Comparison of ENCODE assay signal across 22 cellular contexts in genomic region chr16:87266846-87267245, GRCh38. TPM values are rescaled to one million over a fixed set of nuclear protein-coding genes. Genes with fewer than 3 reads are reported as not detected.
DNase-seq lines count a peak whose midpoint lies in the region; ATAC-seq and TF ChIP-seq lines count a peak whose summit lies in the region.
"Had no signal": no experiment of that assay in that cellular context is flagged by ENCODE, and none has a peak within 500 bp of the region (broad histone marks: within the 10 kb centered on the region; RNA-seq: fewer than 3 reads in every experiment).

No MANE protein-coding gene starts in this region.

- no peak overlapping the region for H2BK15ac ChIP-seq in mesendoderm (replicated peaks; ENCODE audit: low read depth)

- no peaks in the 10 kb centered on the region for H3K27me3 ChIP-seq in WERI-Rb-1 (ENCODE audit: insufficient read depth, low read depth, severe bottlenecking)
- no peaks in the 10 kb centered on the region for H3K27me3 ChIP-seq in mesendoderm (ENCODE audit: insufficient read depth, low read length, poor library complexity)

- H2BK5ac ChIP-seq in mesendoderm (ENCODE audit: low read length) = no peak overlapping the region

- WGBS in mesendoderm (ENCODE audit: extremely low coverage, insufficient coverage, low lambda C conversion rate) = no CpG with 5 or more reads among the region's 4 CpGs

- no peaks in the 10 kb centered on the region for H3K79me1 ChIP-seq in mesendoderm (ENCODE audit: low read length)

- no peak overlapping the region for H3K4ac ChIP-seq in mesendoderm (ENCODE audit: low read depth, low read length)

- H3K23ac ChIP-seq in mesendoderm (ENCODE audit: low read length) = no peak overlapping the region

- DNase-seq in left ventricle myocardium superior = no peak
- DNase-seq in Right ventricle myocardium superior = no peak
- peak; percentile 31 for DNase-seq in WERI-Rb-1
- peak; percentile 17 for DNase-seq in mesendoderm
- DNase-seq: CD8-positive, alpha-beta memory T cell; DMS 273 treated with DMSO at 0.1 percent for 48 hours; DMS79; EL; GF-D8; MM.1S; NCI-H2029; NCI-H446; NCI-H524 treated with DMSO at 0.1 percent for 48 hours; NCI-H774; PC-9; SW 1271 had no signal

- no peaks in the 10 kb centered on the region for H3K4me1 ChIP-seq in mesendoderm (ENCODE audit: control insufficient read depth, low read depth, low read length)

- peak; percentile 52 for ATAC-seq in left ventricle myocardium superior
- no peak for ATAC-seq in Right ventricle myocardium superior (ENCODE audit: poor library complexity)
- no peak for ATAC-seq in HG03342 (IDR thresholded peaks at IDR 0.05; ENCODE audit: unreplicated experiment)
- no peak for ATAC-seq in GM21619 (IDR thresholded peaks at IDR 0.05; ENCODE audit: unreplicated experiment)
- ATAC-seq in GM21360 (IDR thresholded peaks at IDR 0.05; ENCODE audit: unreplicated experiment) = no peak
- ATAC-seq: HCT116 had no signal

- no peak overlapping the region for H2AK5ac ChIP-seq in mesendoderm (ENCODE audit: low read length)

- H3K79me2 ChIP-seq in mesendoderm (ENCODE audit: control insufficient read depth, insufficient read depth, low read length) = no peaks in the 10 kb centered on the region

- H3K9me3 ChIP-seq in WERI-Rb-1 (ENCODE audit: severe bottlenecking) = no peaks in the 10 kb centered on the region

- H4K5ac ChIP-seq in mesendoderm (ENCODE audit: low read length) = no peak overlapping the region

- H3K18ac ChIP-seq in mesendoderm (ENCODE audit: low read length) = no peak overlapping the region

- H3K4me2 ChIP-seq in mesendoderm (ENCODE audit: low read length) = no peak overlapping the region
- H3K4me2 ChIP-seq: KMS-11, PC-9 had no signal

- H3K56ac ChIP-seq in mesendoderm (ENCODE audit: low read length) = no peak overlapping the region

- no peak for TF ChIP-seq CTCF in WERI-Rb-1 (IDR thresholded peaks at IDR 0.05; ENCODE audit: low read depth, low read length)

- H3K4me3 ChIP-seq in WERI-Rb-1 (ENCODE audit: low read depth, low read length) (0 out of 2 replicates have a peak overlapping the region, but pooled peaks have one; percentile 10), mesendoderm (ENCODE audit: low read length) (no peak overlapping the region)
- H3K4me3 ChIP-seq: PC-9 had no signal

- no peak overlapping the region for H4K8ac ChIP-seq in mesendoderm (ENCODE audit: low read depth, low read length)

- intact Hi-C loops in left ventricle myocardium superior (cut with micrococcal nuclease) = no loop called here
- intact Hi-C loops in Right ventricle myocardium superior (cut with DNase I) = loop anchor here (10.0 kb wide), 1 partner anchor 352 kb away; no protein-coding TSS in a partner anchor

- no peak overlapping the region for H3K9ac ChIP-seq in mesendoderm (ENCODE audit: low read length)
- H3K9ac ChIP-seq: KMS-11 had no signal

- peak overlapping the region; percentile 40; the same call in 1 of the 2 replicates for H3K27ac ChIP-seq in WERI-Rb-1
- H3K27ac ChIP-seq in mesendoderm (ENCODE audit: low read depth, low read length) = no peak overlapping the region
- H3K27ac ChIP-seq: HL-60, KMS-11, PC-9 had no signal

- H3K36me3 ChIP-seq in WERI-Rb-1 = no peaks in the 10 kb centered on the region
- H3K36me3 ChIP-seq in mesendoderm (ENCODE audit: control insufficient read depth, insufficient read depth, low read length) = no peaks in the 10 kb centered on the region

- H2BK120ac ChIP-seq in mesendoderm (ENCODE audit: low read depth, low read length) = no peak overlapping the region

RNA-seq across cellular contexts. Expression of gene C16orf95, which starts 50.3 kb away (rescaled TPM):
- total RNA-seq in left ventricle myocardium superior (2.6 TPM), Right ventricle myocardium superior (2.1 TPM)
- 2.8 TPM for polyA plus RNA-seq in mesendoderm (2013, experiment 1 of 2)
- 2.4 TPM for polyA plus RNA-seq in mesendoderm (2013, experiment 2 of 2)

Comparison
In these comparisons a context has a peak if more than half of its experiments do, and no peak if none do; other contexts are left out.
1. DNase-seq: peak in WERI-Rb-1 (single experiment) and mesendoderm (single experiment); none in left ventricle myocardium superior (single experiment) and Right ventricle myocardium superior (single experiment).